In the genomic region with DNA sequence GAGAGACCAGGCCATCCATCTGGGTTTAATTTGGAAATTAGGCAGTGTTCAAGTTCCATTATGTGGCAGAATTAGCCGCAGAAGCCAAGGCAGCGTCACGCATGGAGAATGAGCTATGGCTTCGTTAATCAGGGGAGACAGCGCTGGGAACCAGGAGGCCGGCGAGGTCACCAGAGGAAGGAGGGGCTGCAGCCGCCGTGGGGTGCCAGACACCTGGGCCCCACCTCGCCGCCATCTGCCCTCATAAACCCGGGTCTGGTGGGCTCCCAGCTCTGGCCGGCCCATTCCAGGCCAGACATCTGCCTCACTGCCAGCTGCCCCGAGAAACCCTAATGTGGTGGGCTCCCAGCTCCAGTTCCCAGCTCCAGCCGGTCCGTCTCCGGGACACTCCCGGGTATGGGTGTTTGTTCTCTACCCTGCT, we compare ENCODE assay signal across 2 cellular contexts.
TF ChIP-seq lines count a peak whose summit lies in the region.

No MANE protein-coding gene starts in this region.

TF ChIP-seq in SK-N-SH, 30 proteins besides CTCF, POLR2A, EP300 and RAD21 (continued from another document):
- TF ChIP-seq RFX5 (IDR thresholded peaks at IDR 0.05; ENCODE audit: low read length) (no peak), MEF2A (IDR thresholded peaks at IDR 0.05; ENCODE audit: borderline replicate concordance, low read depth) (no peak), ELF1 (IDR thresholded peaks at IDR 0.05) (no peak), SIN3A (IDR thresholded peaks at IDR 0.05; ENCODE audit: borderline replicate concordance, low read depth, low read length) (no peak), POLR2AphosphoS5 (IDR thresholded peaks at IDR 0.05; ENCODE audit: low read depth, low read length) (no peak)
- TF ChIP-seq, protein P1, sequence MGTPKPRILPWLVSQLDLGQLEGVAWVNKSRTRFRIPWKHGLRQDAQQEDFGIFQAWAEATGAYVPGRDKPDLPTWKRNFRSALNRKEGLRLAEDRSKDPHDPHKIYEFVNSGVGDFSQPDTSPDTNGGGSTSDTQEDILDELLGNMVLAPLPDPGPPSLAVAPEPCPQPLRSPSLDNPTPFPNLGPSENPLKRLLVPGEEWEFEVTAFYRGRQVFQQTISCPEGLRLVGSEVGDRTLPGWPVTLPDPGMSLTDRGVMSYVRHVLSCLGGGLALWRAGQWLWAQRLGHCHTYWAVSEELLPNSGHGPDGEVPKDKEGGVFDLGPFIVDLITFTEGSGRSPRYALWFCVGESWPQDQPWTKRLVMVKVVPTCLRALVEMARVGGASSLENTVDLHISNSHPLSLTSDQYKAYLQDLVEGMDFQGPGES (IDR thresholded peaks at IDR 0.05; ENCODE audit: low read depth, low read length): no peak

TF ChIP-seq in SK-N-SH treated with all-trans-retinoic acid at 6 μM for 48 hours, 23 proteins besides CTCF, POLR2A, EP300 and RAD21 (continued from another document):
- TF ChIP-seq POU6F1 (CRISPR knock-in tag; IDR thresholded peaks at IDR 0.05; ENCODE audit: borderline replicate concordance, low read depth) (no peak), RARB (CRISPR knock-in tag; IDR thresholded peaks at IDR 0.05) (no peak), BACH2 (CRISPR knock-in tag; IDR thresholded peaks at IDR 0.05; ENCODE audit: borderline replicate concordance) (no peak), ZNF565 (CRISPR knock-in tag; conservative IDR thresholded peaks at IDR 0.05; ENCODE audit: low read depth) (no peak), TSHZ2 (CRISPR knock-in tag; IDR thresholded peaks at IDR 0.05) (no peak), ISL1 (CRISPR knock-in tag; IDR thresholded peaks at IDR 0.05) (no peak), ZNF8 (CRISPR knock-in tag; IDR thresholded peaks at IDR 0.05) (no peak), ARNTL (CRISPR knock-in tag; IDR thresholded peaks at IDR 0.05; ENCODE audit: borderline replicate concordance, low read depth) (no peak), CSRNP3 (CRISPR knock-in tag; IDR thresholded peaks at IDR 0.05) (no peak), ZNF70 (CRISPR knock-in tag; IDR thresholded peaks at IDR 0.05) (no peak), SNAI2 (CRISPR knock-in tag; IDR thresholded peaks at IDR 0.05) (no peak)
- TF ChIP-seq, protein P2, sequence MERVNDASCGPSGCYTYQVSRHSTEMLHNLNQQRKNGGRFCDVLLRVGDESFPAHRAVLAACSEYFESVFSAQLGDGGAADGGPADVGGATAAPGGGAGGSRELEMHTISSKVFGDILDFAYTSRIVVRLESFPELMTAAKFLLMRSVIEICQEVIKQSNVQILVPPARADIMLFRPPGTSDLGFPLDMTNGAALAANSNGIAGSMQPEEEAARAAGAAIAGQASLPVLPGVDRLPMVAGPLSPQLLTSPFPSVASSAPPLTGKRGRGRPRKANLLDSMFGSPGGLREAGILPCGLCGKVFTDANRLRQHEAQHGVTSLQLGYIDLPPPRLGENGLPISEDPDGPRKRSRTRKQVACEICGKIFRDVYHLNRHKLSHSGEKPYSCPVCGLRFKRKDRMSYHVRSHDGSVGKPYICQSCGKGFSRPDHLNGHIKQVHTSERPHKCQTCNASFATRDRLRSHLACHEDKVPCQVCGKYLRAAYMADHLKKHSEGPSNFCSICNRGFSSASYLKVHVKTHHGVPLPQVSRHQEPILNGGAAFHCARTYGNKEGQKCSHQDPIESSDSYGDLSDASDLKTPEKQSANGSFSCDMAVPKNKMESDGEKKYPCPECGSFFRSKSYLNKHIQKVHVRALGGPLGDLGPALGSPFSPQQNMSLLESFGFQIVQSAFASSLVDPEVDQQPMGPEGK (CRISPR knock-in tag; IDR thresholded peaks at IDR 0.05; ENCODE audit: borderline replicate concordance): no peak
- TF ChIP-seq, protein P3, sequence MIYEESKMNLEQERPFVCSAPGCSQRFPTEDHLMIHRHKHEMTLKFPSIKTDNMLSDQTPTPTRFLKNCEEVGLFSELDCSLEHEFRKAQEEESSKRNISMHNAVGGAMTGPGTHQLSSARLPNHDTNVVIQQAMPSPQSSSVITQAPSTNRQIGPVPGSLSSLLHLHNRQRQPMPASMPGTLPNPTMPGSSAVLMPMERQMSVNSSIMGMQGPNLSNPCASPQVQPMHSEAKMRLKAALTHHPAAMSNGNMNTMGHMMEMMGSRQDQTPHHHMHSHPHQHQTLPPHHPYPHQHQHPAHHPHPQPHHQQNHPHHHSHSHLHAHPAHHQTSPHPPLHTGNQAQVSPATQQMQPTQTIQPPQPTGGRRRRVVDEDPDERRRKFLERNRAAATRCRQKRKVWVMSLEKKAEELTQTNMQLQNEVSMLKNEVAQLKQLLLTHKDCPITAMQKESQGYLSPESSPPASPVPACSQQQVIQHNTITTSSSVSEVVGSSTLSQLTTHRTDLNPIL (CRISPR knock-in tag; IDR thresholded peaks at IDR 0.05; ENCODE audit: low read depth): no peak
